Comparison of ENCODE assay signal across 1 cellular context in the genomic region with DNA sequence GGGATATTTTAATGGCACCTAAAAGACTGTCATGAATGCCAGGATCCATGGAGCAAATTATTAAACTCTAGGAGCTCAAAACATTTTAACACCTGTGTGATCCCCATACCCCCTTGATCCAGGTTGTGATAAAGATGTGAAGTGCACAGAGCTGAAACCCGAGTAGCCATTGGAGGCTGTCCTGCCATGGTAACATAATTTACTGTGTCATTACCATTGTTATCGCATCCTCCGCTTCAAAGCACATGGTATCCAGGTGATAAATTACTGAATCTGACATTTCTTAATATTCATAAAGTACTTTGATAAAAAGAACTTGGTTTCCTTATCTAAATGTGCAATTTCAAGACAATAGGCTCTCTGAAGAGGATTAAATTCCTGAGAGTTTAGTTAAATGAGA.
TF ChIP-seq lines count a peak whose summit lies in the region.

No MANE protein-coding gene starts in this region.

TF ChIP-seq in WTC11, 78 proteins besides CTCF, POLR2A, EP300 and RAD21 (continued from another document):
- TF ChIP-seq ATF2 (CRISPR knock-in tag; IDR thresholded peaks at IDR 0.05; ENCODE audit: borderline replicate concordance, low read depth) (no peak), ZNF263 (CRISPR knock-in tag; IDR thresholded peaks at IDR 0.05; ENCODE audit: low read depth) (no peak), SOX15 (CRISPR knock-in tag; IDR thresholded peaks at IDR 0.05) (no peak), NFE2L1 (CRISPR knock-in tag; IDR thresholded peaks at IDR 0.05) (no peak), NFATC4 (CRISPR knock-in tag; IDR thresholded peaks at IDR 0.05) (no peak), HMGXB4 (CRISPR knock-in tag; IDR thresholded peaks at IDR 0.05) (no peak), SP1 (CRISPR knock-in tag; conservative IDR thresholded peaks at IDR 0.05) (no peak)
